Comparison of ENCODE assay signal across 17 cellular contexts in genomic region chr3:179613807-179614206, GRCh38. TPM values are rescaled to one million over a fixed set of nuclear protein-coding genes. Genes with fewer than 3 reads are reported as not detected.
DNase-seq lines count a peak whose midpoint lies in the region; ATAC-seq and TF ChIP-seq lines count a peak whose summit lies in the region.
"Had no signal": no experiment of that assay in that cellular context is flagged by ENCODE, and none has a peak within 500 bp of the region (broad histone marks: within the 10 kb centered on the region; RNA-seq: fewer than 3 reads in every experiment).

No MANE protein-coding gene starts in this region.

- H3K9me3 ChIP-seq in SJSA1 (replicated peaks) (no peaks in the 10 kb centered on the region), trophoblast cell (ENCODE audit: insufficient read depth, low read depth, low read length) (no peaks in the 10 kb centered on the region)
- H3K9me3 ChIP-seq: ascending aorta, tibial artery had no signal

- no peaks in the 10 kb centered on the region for H3K79me1 ChIP-seq in trophoblast cell (ENCODE audit: low read length)

- peak; percentile 31 for DNase-seq in GM04503 (ENCODE audit: low read depth)
- peak in 1 of 2 experiments; percentile 79 for DNase-seq in SJSA1 (ENCODE audit: low read depth in 1 of 2, low spot score in 2 of 2)
- DNase-seq in fibroblast of mammary gland (ENCODE audit: low read depth): peak; percentile 20
- DNase-seq in trophoblast cell: peak; percentile 60 to 92
- DNase-seq in NCI-H69 (lab: John Stamatoyannopoulos, UW): no peak
- no peak for DNase-seq in activated naive CD4-positive, alpha-beta T cell treated with anti-CD3 and anti-CD28 coated beads for 36 hours
- no peak for DNase-seq in NCI-H1930 (lab: John Stamatoyannopoulos, UW)
- DNase-seq: activated CD4-positive, alpha-beta memory T cell treated with anti-CD3 and anti-CD28 coated beads for 36 hours; CD4-positive, CD25-positive, alpha-beta regulatory T cell; effector memory CD4-positive, alpha-beta T cell; left cardiac atrium; NCI-H82; retina; T1000; tibial artery had no signal

- no peak overlapping the region for H4K12ac ChIP-seq in trophoblast cell (ENCODE audit: low read depth, low read length)

- H4K91ac ChIP-seq in trophoblast cell (ENCODE audit: low read depth, low read length): no peak overlapping the region

- no peak overlapping the region for H3K4me3 ChIP-seq in SJSA1
- H3K4me3 ChIP-seq in fibroblast of mammary gland (ENCODE audit: control insufficient read depth, low read depth, low read length): no peak overlapping the region
- no peak overlapping the region for H3K4me3 ChIP-seq in trophoblast cell (ENCODE audit: low read depth, low read length)
- H3K4me3 ChIP-seq: ascending aorta, tibial artery had no signal

- H3K27me3 ChIP-seq in SJSA1 (replicated peaks): no peaks in the 10 kb centered on the region
- H3K27me3 ChIP-seq in trophoblast cell (ENCODE audit: insufficient read depth, low read length): no peaks in the 10 kb centered on the region
- H3K27me3 ChIP-seq: ascending aorta, tibial artery had no signal

- no peaks in the 10 kb centered on the region for H3K79me2 ChIP-seq in trophoblast cell (ENCODE audit: control insufficient read depth, insufficient read depth, low read length, poor library complexity)

- peaks cover 27% of the 10 kb centered on the region for H3K4me1 ChIP-seq in SJSA1 (replicated peaks)
- no peaks in the 10 kb centered on the region for H3K4me1 ChIP-seq in trophoblast cell (ENCODE audit: control insufficient read depth in 1 of 2, insufficient read depth in 2 of 2, low read length in 2 of 2)
- H3K4me1 ChIP-seq: ascending aorta, tibial artery had no signal

- H2AFZ ChIP-seq in trophoblast cell (ENCODE audit: insufficient read depth, low read length, poor library complexity): no peak overlapping the region

- ATAC-seq in GM21786 (IDR thresholded peaks at IDR 0.05; ENCODE audit: unreplicated experiment): no peak

- no peaks in the 10 kb centered on the region for H3K9me3 Mint-ChIP-seq in activated naive CD4-positive, alpha-beta T cell treated with anti-CD3 and anti-CD28 coated beads for 36 hours
- H3K9me3 Mint-ChIP-seq: activated CD4-positive, alpha-beta memory T cell treated with anti-CD3 and anti-CD28 coated beads for 36 hours; CD4-positive, CD25-positive, alpha-beta regulatory T cell had no signal

- no peak overlapping the region for H3K4ac ChIP-seq in trophoblast cell (ENCODE audit: low read depth, low read length)

- no peak for TF ChIP-seq CTCF in fibroblast of mammary gland (conservative IDR thresholded peaks at IDR 0.05; ENCODE audit: control insufficient read depth, insufficient read depth, low read depth, low read length)

- H3K23ac ChIP-seq in trophoblast cell (ENCODE audit: low read length): no peak overlapping the region

- no peak overlapping the region for H3K27ac Mint-ChIP-seq in activated naive CD4-positive, alpha-beta T cell treated with anti-CD3 and anti-CD28 coated beads for 36 hours
- H3K27ac Mint-ChIP-seq: activated CD4-positive, alpha-beta memory T cell treated with anti-CD3 and anti-CD28 coated beads for 36 hours; CD4-positive, CD25-positive, alpha-beta regulatory T cell had no signal

- H2BK120ac ChIP-seq in trophoblast cell (ENCODE audit: insufficient read depth, low read length, poor library complexity): no peak overlapping the region

- peaks cover 23% of the 10 kb centered on the region for H3K36me3 Mint-ChIP-seq in activated naive CD4-positive, alpha-beta T cell treated with anti-CD3 and anti-CD28 coated beads for 36 hours (ENCODE audit: low read depth)

- no peak overlapping the region for H3K4me3 Mint-ChIP-seq in activated naive CD4-positive, alpha-beta T cell treated with anti-CD3 and anti-CD28 coated beads for 36 hours
- H3K4me3 Mint-ChIP-seq: activated CD4-positive, alpha-beta memory T cell treated with anti-CD3 and anti-CD28 coated beads for 36 hours; CD4-positive, CD25-positive, alpha-beta regulatory T cell had no signal

- no peak overlapping the region for H3K9ac ChIP-seq in trophoblast cell (ENCODE audit: low read length)

- no peak overlapping the region for H3K14ac ChIP-seq in trophoblast cell (ENCODE audit: low read length)

- H2BK5ac ChIP-seq in trophoblast cell (ENCODE audit: low read depth, low read length, poor library complexity): no peak overlapping the region

- H3K4me2 ChIP-seq in trophoblast cell (ENCODE audit: low read length): no peak overlapping the region

- no peak overlapping the region for H2AK5ac ChIP-seq in trophoblast cell (ENCODE audit: low read length)

- intact Hi-C loops in activated naive CD4-positive, alpha-beta T cell treated with anti-CD3 and anti-CD28 coated beads for 36 hours (cut with micrococcal nuclease): no loop called here

- H3K4me1 Mint-ChIP-seq in activated naive CD4-positive, alpha-beta T cell treated with anti-CD3 and anti-CD28 coated beads for 36 hours (ENCODE audit: low read depth): peaks cover 19% of the 10 kb centered on the region

- H3K27ac ChIP-seq in SJSA1: peak overlapping the region; percentile 69
- no peak overlapping the region for H3K27ac ChIP-seq in trophoblast cell (ENCODE audit: low read depth, low read length)
- H3K27ac ChIP-seq: ascending aorta, tibial artery had no signal

- no peak overlapping the region for H3K18ac ChIP-seq in trophoblast cell (ENCODE audit: low read length)

- no peaks in the 10 kb centered on the region for H3K27me3 Mint-ChIP-seq in activated naive CD4-positive, alpha-beta T cell treated with anti-CD3 and anti-CD28 coated beads for 36 hours (ENCODE audit: low read depth)
- H3K27me3 Mint-ChIP-seq: activated CD4-positive, alpha-beta memory T cell treated with anti-CD3 and anti-CD28 coated beads for 36 hours; CD4-positive, CD25-positive, alpha-beta regulatory T cell had no signal

- H3K36me3 ChIP-seq in SJSA1: peaks cover 20% of the 10 kb centered on the region
- peaks cover 6% of the 10 kb centered on the region in 2 experiments for H3K36me3 ChIP-seq in trophoblast cell (ENCODE audit: control insufficient read depth in 1 of 2, insufficient read depth in 2 of 2, low read length in 2 of 2)

- H4K8ac ChIP-seq in trophoblast cell (ENCODE audit: low read depth, low read length): no peak overlapping the region

- no peak overlapping the region for H2BK12ac ChIP-seq in trophoblast cell (ENCODE audit: low read length)

- no CpG with 5 or more reads among the region's 2 CpGs for WGBS in trophoblast cell (ENCODE audit: extremely low coverage, insufficient coverage, insufficient read length)

- CTCF ChIA-PET in activated naive CD4-positive, alpha-beta T cell treated with anti-CD3 and anti-CD28 coated beads for 36 hours (lab: Charles Lee): no interaction called here

RNA-seq across cellular contexts. Expression of gene NDUFB5, which starts 9.2 kb away (rescaled TPM):
- 181 and 200 TPM in 2 replicates for total RNA-seq in SJSA1 (2014; rRNA removed; shearing (Covaris generic))
- polyA plus RNA-seq in trophoblast cell (2013): 78.3 and 80.5 TPM in 2 replicates
- total RNA-seq in activated naive CD4-positive, alpha-beta T cell treated with anti-CD3 and anti-CD28 coated beads for 36 hours: 100 to 1,000 TPM; 148 to 151 TPM

RNA-seq across cellular contexts. Expression of gene MRPL47, which starts 9.4 kb away (rescaled TPM):
- total RNA-seq in SJSA1 (2014; rRNA removed; shearing (Covaris generic)): 49.3 and 80.3 TPM in 2 replicates
- 66.3 and 70.0 TPM in 2 replicates for polyA plus RNA-seq in trophoblast cell (2013)
- total RNA-seq in activated naive CD4-positive, alpha-beta T cell treated with anti-CD3 and anti-CD28 coated beads for 36 hours: 10 to 100 TPM; 48.8 to 50.4 TPM

RNA-seq across cellular contexts. Expression of gene USP13, which starts 39.0 kb away (rescaled TPM):
- total RNA-seq in SJSA1 (2014; rRNA removed; shearing (Covaris generic)): 10.5 and 14.2 TPM in 2 replicates
- 2.6 and 2.7 TPM in 2 replicates for polyA plus RNA-seq in trophoblast cell (2013)
- total RNA-seq in activated naive CD4-positive, alpha-beta T cell treated with anti-CD3 and anti-CD28 coated beads for 36 hours: 10 to 100 TPM; 12.0 to 12.1 TPM

RNA-seq across cellular contexts. Expression of gene ACTL6A, which starts 51.1 kb away (rescaled TPM):
- total RNA-seq in SJSA1 (2014; rRNA removed; shearing (Covaris generic)): 119 and 277 TPM in 2 replicates
- polyA plus RNA-seq in trophoblast cell (2013): 40.2 and 41.9 TPM in 2 replicates
- 10 to 100 TPM; 89.2 to 90.0 TPM for total RNA-seq in activated naive CD4-positive, alpha-beta T cell treated with anti-CD3 and anti-CD28 coated beads for 36 hours

Comparison
In these comparisons a context has a peak if more than half of its experiments do, and no peak if none do; other contexts are left out.
1. DNase-seq: peak in GM04503 (single experiment), fibroblast of mammary gland (single experiment) and trophoblast cell (2 of 2); none in NCI-H69 (single experiment), activated naive CD4-positive, alpha-beta T cell treated with anti-CD3 and anti-CD28 coated beads for 36 hours (single experiment) and NCI-H1930 (0 of 2).